2 cellular contexts compared by ENCODE assay signal in genomic region chr10:106577266-106577665, GRCh38.
TF ChIP-seq lines count a peak whose summit lies in the region.

No MANE protein-coding gene starts in this region.

TF ChIP-seq in HEK293, 187 proteins besides CTCF, POLR2A, EP300 and RAD21:
- TF ChIP-seq, protein P1, sequence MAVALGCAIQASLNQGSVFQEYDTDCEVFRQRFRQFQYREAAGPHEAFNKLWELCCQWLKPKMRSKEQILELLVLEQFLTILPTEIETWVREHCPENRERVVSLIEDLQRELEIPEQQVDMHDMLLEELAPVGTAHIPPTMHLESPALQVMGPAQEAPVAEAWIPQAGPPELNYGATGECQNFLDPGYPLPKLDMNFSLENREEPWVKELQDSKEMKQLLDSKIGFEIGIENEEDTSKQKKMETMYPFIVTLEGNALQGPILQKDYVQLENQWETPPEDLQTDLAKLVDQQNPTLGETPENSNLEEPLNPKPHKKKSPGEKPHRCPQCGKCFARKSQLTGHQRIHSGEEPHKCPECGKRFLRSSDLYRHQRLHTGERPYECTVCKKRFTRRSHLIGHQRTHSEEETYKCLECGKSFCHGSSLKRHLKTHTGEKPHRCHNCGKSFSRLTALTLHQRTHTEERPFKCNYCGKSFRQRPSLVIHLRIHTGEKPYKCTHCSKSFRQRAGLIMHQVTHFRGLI (tag by site-specific recombination; IDR thresholded peaks at IDR 0.05), result no peak
- TF ChIP-seq PRDM1 (tag by site-specific recombination; IDR thresholded peaks at IDR 0.05), result 0 out of 2 replicates have a peak, but pooled peaks have one; percentile 17
- no peak for TF ChIP-seq ZNF112 (tag by site-specific recombination; IDR thresholded peaks at IDR 0.05)
- peak; percentile 47; the same call in 1 of the 2 replicates for TF ChIP-seq TRIM28 (IDR thresholded peaks at IDR 0.05; ENCODE audit: borderline replicate concordance, low read length)

TF ChIP-seq in H1, 55 proteins besides CTCF, POLR2A, EP300 and RAD21:
- TF ChIP-seq SP1 (IDR thresholded peaks at IDR 0.05; ENCODE audit: low read depth, low read length) (no peak), ASH2L (IDR thresholded peaks at IDR 0.05; ENCODE audit: low read length) (no peak), TEAD4 (IDR thresholded peaks at IDR 0.05; ENCODE audit: low read depth, low read length) (no peak), RNF2 (IDR thresholded peaks at IDR 0.05; ENCODE audit: borderline replicate concordance, low read depth, low read length, missing control alignments, poor library complexity, severe bottlenecking) (no peak), JUND (IDR thresholded peaks at IDR 0.05; ENCODE audit: low read length) (peak; percentile 87; the same call in 1 of the 2 replicates), SIN3A (conservative IDR thresholded peaks at IDR 0.05 in 1 of 2, IDR thresholded peaks at IDR 0.05 in 1 of 2; ENCODE audit: low read depth in 1 of 2, low read length in 2 of 2) (no peak), SP4 (IDR thresholded peaks at IDR 0.05; ENCODE audit: low read length) (no peak)
